ENCODE assay signal across 18 cellular contexts in genomic region chr12:111457071-111457470, GRCh38.
"Had no signal": no experiment of that assay in that cellular context is flagged by ENCODE, and none has a peak within 500 bp of the region (broad histone marks: within the 10 kb centered on the region; RNA-seq: fewer than 3 reads in every experiment).

No MANE protein-coding gene starts in this region.

- H3K27me3 ChIP-seq: SJCRH30, upper lobe of right lung had no signal

- ATAC-seq: activated CD4-positive, alpha-beta T cell treated with anti-CD3 and anti-CD28 coated beads for 36 hours; sciatic nerve; T-cell; upper lobe of right lung had no signal

- DNase-seq: activated CD4-positive, alpha-beta T cell treated with anti-CD3 and anti-CD28 coated beads for 36 hours; activated CD4-positive, alpha-beta T cell treated with anti-CD3 and anti-CD28 coated beads, Interleukin-2, amount 50 U/mL, for 4 hours; amygdala; cortex of kidney; erythroblast; foreskin melanocyte; immature natural killer cell; kidney glomerular epithelial cell; left ventricle myocardium superior; occipital lobe; SJCRH30; stimulated activated CD4-positive, alpha-beta T cell treated with anti-CD3 and anti-CD28 coated beads, Interleukin-15, amount 100 ng/mL, for 24 hours; stimulated activated naive CD4-positive, alpha-beta T cell; T-cell; upper lobe of right lung had no signal

- H3K27ac ChIP-seq: SJCRH30, thoracic aorta, upper lobe of right lung had no signal

- H3K4me1 ChIP-seq: SJCRH30, upper lobe of right lung had no signal

- H3K9me3 ChIP-seq: SJCRH30, thoracic aorta, upper lobe of right lung had no signal

- H3K4me3 ChIP-seq: SJCRH30, smooth muscle cell, thoracic aorta, upper lobe of right lung had no signal
